1 cellular context compared by ENCODE assay signal in genomic region chr22:20025401-20026203, GRCh38.
TF ChIP-seq lines count a peak whose summit lies in the region.

No MANE protein-coding gene starts in this region.

TF ChIP-seq in IMR-90, 13 proteins besides CTCF, POLR2A, EP300 and RAD21:
- TF ChIP-seq SMC3 (IDR thresholded peaks at IDR 0.05; ENCODE audit: low read depth, low read length) (no peak), BHLHE40 (IDR thresholded peaks at IDR 0.05; ENCODE audit: low read depth, low read length) (no peak), RFX5 (IDR thresholded peaks at IDR 0.05; ENCODE audit: low read depth, low read length) (no peak), FOS (IDR thresholded peaks at IDR 0.05; ENCODE audit: low read depth, low read length) (no peak), MAZ (IDR thresholded peaks at IDR 0.05; ENCODE audit: borderline replicate concordance, low read depth, low read length) (no peak), CHD1 (IDR thresholded peaks at IDR 0.05; ENCODE audit: low read depth, low read length) (no peak), CEBPB (IDR thresholded peaks at IDR 0.05; ENCODE audit: low read depth, low read length) (no peak), RCOR1 (IDR thresholded peaks at IDR 0.05; ENCODE audit: insufficient replicate concordance, low read length) (no peak), MXI1 (IDR thresholded peaks at IDR 0.05; ENCODE audit: borderline replicate concordance, low read depth, low read length) (no peak), MAFK (IDR thresholded peaks at IDR 0.05; ENCODE audit: low read depth, low read length) (no peak), NFE2L2 (IDR thresholded peaks at IDR 0.05; ENCODE audit: low read depth, low read length) (no peak)
- TF ChIP-seq, protein P1, sequence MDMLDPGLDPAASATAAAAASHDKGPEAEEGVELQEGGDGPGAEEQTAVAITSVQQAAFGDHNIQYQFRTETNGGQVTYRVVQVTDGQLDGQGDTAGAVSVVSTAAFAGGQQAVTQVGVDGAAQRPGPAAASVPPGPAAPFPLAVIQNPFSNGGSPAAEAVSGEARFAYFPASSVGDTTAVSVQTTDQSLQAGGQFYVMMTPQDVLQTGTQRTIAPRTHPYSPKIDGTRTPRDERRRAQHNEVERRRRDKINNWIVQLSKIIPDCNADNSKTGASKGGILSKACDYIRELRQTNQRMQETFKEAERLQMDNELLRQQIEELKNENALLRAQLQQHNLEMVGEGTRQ (IDR thresholded peaks at IDR 0.05; ENCODE audit: low read depth, low read length): no peak
- TF ChIP-seq, protein P2, sequence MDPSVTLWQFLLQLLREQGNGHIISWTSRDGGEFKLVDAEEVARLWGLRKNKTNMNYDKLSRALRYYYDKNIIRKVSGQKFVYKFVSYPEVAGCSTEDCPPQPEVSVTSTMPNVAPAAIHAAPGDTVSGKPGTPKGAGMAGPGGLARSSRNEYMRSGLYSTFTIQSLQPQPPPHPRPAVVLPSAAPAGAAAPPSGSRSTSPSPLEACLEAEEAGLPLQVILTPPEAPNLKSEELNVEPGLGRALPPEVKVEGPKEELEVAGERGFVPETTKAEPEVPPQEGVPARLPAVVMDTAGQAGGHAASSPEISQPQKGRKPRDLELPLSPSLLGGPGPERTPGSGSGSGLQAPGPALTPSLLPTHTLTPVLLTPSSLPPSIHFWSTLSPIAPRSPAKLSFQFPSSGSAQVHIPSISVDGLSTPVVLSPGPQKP (IDR thresholded peaks at IDR 0.05; ENCODE audit: borderline replicate concordance, low read depth, low read length): no peak
